ENCODE assay signal across 8 cellular contexts in the genomic region with DNA sequence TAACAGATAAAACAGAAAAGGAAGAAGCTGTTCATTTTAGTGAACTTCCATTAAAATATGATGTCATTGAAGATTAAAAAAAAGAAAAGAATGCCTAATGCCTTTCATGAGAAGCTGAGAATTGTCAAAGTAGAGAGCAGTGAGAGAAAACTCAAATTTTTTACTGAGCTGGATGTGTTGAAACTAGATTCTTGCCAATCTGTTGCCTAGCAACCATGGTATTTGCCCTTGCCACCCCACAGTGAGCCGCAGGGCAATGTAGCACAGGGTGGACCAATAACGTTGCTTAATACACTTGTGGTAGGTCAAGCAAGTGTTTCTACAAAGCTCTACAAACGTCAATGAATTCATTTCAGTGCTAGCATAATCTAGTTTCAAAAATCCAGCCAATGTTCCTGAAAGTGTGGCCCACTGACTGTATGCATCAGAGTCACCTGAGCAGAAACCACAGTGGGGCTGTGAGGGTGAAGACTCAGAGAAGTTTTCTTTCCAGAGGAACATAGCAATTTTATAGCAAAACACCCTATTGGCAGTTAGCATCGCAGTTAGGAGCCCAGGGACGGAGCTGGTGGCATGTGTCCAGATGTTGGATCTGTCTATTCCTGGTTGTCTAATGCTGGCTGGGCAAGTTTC.
DNase-seq lines count a peak whose midpoint lies in the region; ATAC-seq and TF ChIP-seq lines count a peak whose summit lies in the region.

No MANE protein-coding gene starts in this region.

- H3K79me2 ChIP-seq in trophoblast cell (ENCODE audit: control insufficient read depth, insufficient read depth, low read length, poor library complexity), result no peaks in the 10 kb centered on the region

- peaks cover 46% of the 10 kb centered on the region for H3K4me1 Mint-ChIP-seq in activated B cell treated with CpG ODN at 0.5 μM for 24 hours

- no peaks in the 10 kb centered on the region for H3K27me3 ChIP-seq in trophoblast cell (ENCODE audit: insufficient read depth, low read length)

- no peaks in the 10 kb centered on the region for H3K9me3 Mint-ChIP-seq in activated B cell treated with CpG ODN at 0.5 μM for 24 hours

- H3K14ac ChIP-seq in trophoblast cell (ENCODE audit: low read length), result no peak overlapping the region

- H3K79me1 ChIP-seq in trophoblast cell (ENCODE audit: low read length), result no peaks in the 10 kb centered on the region

- no peak overlapping the region for H2BK5ac ChIP-seq in trophoblast cell (ENCODE audit: low read depth, low read length, poor library complexity)

- peak overlapping the region; percentile 30 for H3K4me3 Mint-ChIP-seq in activated B cell treated with CpG ODN at 0.5 μM for 24 hours

- no peak overlapping the region for H4K8ac ChIP-seq in trophoblast cell (ENCODE audit: low read depth, low read length)

- no peak overlapping the region for H2AFZ ChIP-seq in trophoblast cell (ENCODE audit: insufficient read depth, low read length, poor library complexity)

- H3K23ac ChIP-seq in trophoblast cell (ENCODE audit: low read length), result no peak overlapping the region

- no peak overlapping the region for H3K4me2 ChIP-seq in trophoblast cell (ENCODE audit: low read length)

- H4K12ac ChIP-seq in trophoblast cell (ENCODE audit: low read depth, low read length), result no peak overlapping the region

- TF ChIP-seq CTCF in activated B cell treated with CpG ODN at 0.5 μM for 24 hours (IDR thresholded peaks at IDR 0.05) (no peak), GM13977 (IDR thresholded peaks at IDR 0.05; ENCODE audit: extremely low read depth, insufficient read depth, missing control alignments) (no peak)

- H3K27ac Mint-ChIP-seq in activated B cell treated with CpG ODN at 0.5 μM for 24 hours, result peak overlapping the region; percentile 82

- intact Hi-C loops in activated B cell treated with CpG ODN at 0.5 μM for 24 hours (cut with micrococcal nuclease), result loop anchor here (1.0 kb wide), 1 partner anchor 12 kb away; no protein-coding TSS in a partner anchor

- no CpG with 5 or more reads among the region's 5 CpGs for WGBS in trophoblast cell (ENCODE audit: extremely low coverage, insufficient coverage, insufficient read length)

- H2BK120ac ChIP-seq in trophoblast cell (ENCODE audit: insufficient read depth, low read length, poor library complexity), result no peak overlapping the region

- no peak overlapping the region for H3K4ac ChIP-seq in trophoblast cell (ENCODE audit: low read depth, low read length)

- H2BK12ac ChIP-seq in trophoblast cell (ENCODE audit: low read length), result no peak overlapping the region

- H3K27ac ChIP-seq in trophoblast cell (ENCODE audit: low read depth, low read length), result no peak overlapping the region

- H3K9me3 ChIP-seq in trophoblast cell (ENCODE audit: insufficient read depth, low read depth, low read length), result no peaks in the 10 kb centered on the region

- in situ Hi-C loops in GM13977 (cut with MboI; ENCODE audit: low pct_unique_long_range_greater_than_20kb, low sequenced_read_pairs, unreplicated experiment), result no loop called here

- H3K18ac ChIP-seq in trophoblast cell (ENCODE audit: low read length), result no peak overlapping the region

- H4K91ac ChIP-seq in trophoblast cell (ENCODE audit: low read depth, low read length), result no peak overlapping the region

- peak; percentile 38 for DNase-seq in stimulated activated CD4-positive, alpha-beta T cell treated with anti-CD3 and anti-CD28 coated beads, Interleukin-15, amount 100 ng/mL, for 24 hours
- no peak for DNase-seq in stimulated activated CD4-positive, alpha-beta T cell treated with anti-CD3 and anti-CD28 coated beads, Interleukin-2, amount 100 ng/mL, for 48 hours
- DNase-seq in HuH-7.5 (ENCODE audit: low spot score) (peak; percentile 9), activated B cell treated with CpG ODN at 0.5 μM for 24 hours (no peak), foreskin melanocyte (peak; percentile 89), trophoblast cell (peak; percentile 26 to 73), GM13977 (ENCODE audit: low spot score) (no peak), NCI-H2171 (lab: John Stamatoyannopoulos, UW) (no peak)

- no peaks in the 10 kb centered on the region for H3K36me3 ChIP-seq in trophoblast cell (ENCODE audit: control insufficient read depth in 1 of 2, insufficient read depth in 2 of 2, low read length in 2 of 2)

- H3K36me3 Mint-ChIP-seq in activated B cell treated with CpG ODN at 0.5 μM for 24 hours (ENCODE audit: low read depth), result peaks cover 51% of the 10 kb centered on the region

- H3K4me3 ChIP-seq in trophoblast cell (ENCODE audit: low read depth, low read length), result no peak overlapping the region

- POLR2A ChIA-PET in activated B cell treated with CpG ODN at 0.5 μM for 24 hours (lab: Charles Lee), result interaction anchor here (1.1 to 2.1 kb wide), 2 partner anchors 12 to 92 kb away, joined by 3 to 17 read pairs; no protein-coding TSS in a partner anchor

- H3K4me1 ChIP-seq in trophoblast cell (ENCODE audit: control insufficient read depth in 1 of 2, insufficient read depth in 2 of 2, low read length in 2 of 2), result no peaks in the 10 kb centered on the region

- H3K27me3 Mint-ChIP-seq in activated B cell treated with CpG ODN at 0.5 μM for 24 hours, result no peaks in the 10 kb centered on the region

- H2AK5ac ChIP-seq in trophoblast cell (ENCODE audit: low read length), result no peak overlapping the region

- CTCF ChIA-PET in activated B cell treated with CpG ODN at 0.5 μM for 24 hours (lab: Charles Lee), result interaction anchor here (1.7 kb wide), 1 partner anchor 92 kb away, joined by 4 read pairs; no protein-coding TSS in a partner anchor

- H3K9ac ChIP-seq in trophoblast cell (ENCODE audit: low read length), result no peak overlapping the region

- peak; percentile 85 for ATAC-seq in activated B cell treated with CpG ODN at 0.5 μM for 24 hours (ENCODE audit: low read depth)

Comparison
In these comparisons a context has a peak if more than half of its experiments do, and no peak if none do; other contexts are left out.
1. DNase-seq: peak in stimulated activated CD4-positive, alpha-beta T cell treated with anti-CD3 and anti-CD28 coated beads, Interleukin-15, amount 100 ng/mL, for 24 hours (single experiment), HuH-7.5 (single experiment), foreskin melanocyte (single experiment) and trophoblast cell (2 of 2); none in stimulated activated CD4-positive, alpha-beta T cell treated with anti-CD3 and anti-CD28 coated beads, Interleukin-2, amount 100 ng/mL, for 48 hours (0 of 2), activated B cell treated with CpG ODN at 0.5 μM for 24 hours (single experiment), GM13977 (single experiment) and NCI-H2171 (single experiment).